8 cellular contexts compared by ENCODE assay signal in the genomic region with DNA sequence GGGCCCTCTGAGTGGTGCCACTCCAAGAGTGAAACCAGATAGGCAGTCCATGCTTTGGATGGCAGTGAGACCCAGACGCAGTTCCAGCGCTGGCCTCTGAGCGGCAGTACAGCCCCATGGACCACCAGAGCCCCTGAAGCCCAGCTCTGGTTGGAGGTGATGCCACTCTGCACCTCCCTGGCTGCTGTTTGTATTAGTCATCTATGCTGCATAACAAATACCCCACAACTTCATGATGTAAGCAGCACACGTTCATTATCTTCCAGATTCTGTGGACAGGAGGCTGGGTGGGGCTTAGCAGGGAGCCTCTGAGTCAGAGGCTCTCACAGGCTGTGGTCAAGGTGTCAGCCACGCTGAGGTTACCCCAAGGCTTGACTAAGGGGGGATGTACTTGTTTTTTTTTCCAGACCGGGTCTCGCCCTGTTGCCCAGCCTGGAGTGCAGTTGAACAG. TPM values are rescaled to one million over a fixed set of nuclear protein-coding genes. Genes with fewer than 3 reads are reported as not detected.
A peak's percentile ranks its signal among the peaks of the same experiment; 100 is the strongest.
DNase-seq lines count a peak whose midpoint lies in the region; ATAC-seq lines count a peak whose summit lies in the region.

No MANE protein-coding gene starts in this region.

- no peak overlapping the region for H3K4me3 Mint-ChIP-seq in stimulated activated memory B cell treated with anti-CD40 and anti-IgM and Interleukin-4, amounts not matched to agents 10 μg/mL and 1 μg/mL and 100 μg/mL, for 72 hours

- H3K27ac Mint-ChIP-seq in stimulated activated memory B cell treated with anti-CD40 and anti-IgM and Interleukin-4, amounts not matched to agents 10 μg/mL and 1 μg/mL and 100 μg/mL, for 72 hours: no peak overlapping the region

- H3K4me1 Mint-ChIP-seq in stimulated activated memory B cell treated with anti-CD40 and anti-IgM and Interleukin-4, amounts not matched to agents 10 μg/mL and 1 μg/mL and 100 μg/mL, for 72 hours: peaks cover 13% of the 10 kb centered on the region

- H3K9me3 Mint-ChIP-seq in stimulated activated memory B cell treated with anti-CD40 and anti-IgM and Interleukin-4, amounts not matched to agents 10 μg/mL and 1 μg/mL and 100 μg/mL, for 72 hours: no peaks in the 10 kb centered on the region

- ATAC-seq in stimulated activated memory B cell treated with anti-CD40 and anti-IgM and Interleukin-4, amounts not matched to agents 10 μg/mL and 1 μg/mL and 100 μg/mL, for 72 hours: peak; percentile 79
- no peak for ATAC-seq in GM18873 (IDR thresholded peaks at IDR 0.05; ENCODE audit: low FRiP score, unreplicated experiment)

- H3K27me3 Mint-ChIP-seq in stimulated activated memory B cell treated with anti-CD40 and anti-IgM and Interleukin-4, amounts not matched to agents 10 μg/mL and 1 μg/mL and 100 μg/mL, for 72 hours: no peaks in the 10 kb centered on the region

- DNase-seq in NCI-H2107 (lab: John Stamatoyannopoulos, UW) (peak; percentile 40), NCI-H2107 treated with DMSO at 0.1 percent for 48 hours (lab: John Stamatoyannopoulos, UW; ENCODE audit: unreplicated experiment) (no peak), NCI-H226 (peak; percentile 47), dermis blood vessel endothelial cell (peak; percentile 81), myocyte (ENCODE audit: low read depth) (peak; percentile 43)
- DNase-seq in activated CD4-positive, alpha-beta T cell treated with anti-CD3 and anti-CD28 coated beads, Interleukin-2, amount 50 U/mL, for 1 hour: peak; percentile 72

- no peaks in the 10 kb centered on the region for H3K36me3 Mint-ChIP-seq in stimulated activated memory B cell treated with anti-CD40 and anti-IgM and Interleukin-4, amounts not matched to agents 10 μg/mL and 1 μg/mL and 100 μg/mL, for 72 hours

RNA-seq across cellular contexts. Expression of gene NME4, which starts 5.1 kb away (rescaled TPM):
- 42.2 and 55.7 TPM in 2 replicates for total RNA-seq in dermis blood vessel endothelial cell
- total RNA-seq in myocyte: 50.3 and 59.1 TPM in 2 replicates
- 219 TPM for polyA plus RNA-seq in myocyte (2012)

RNA-seq across cellular contexts. Expression of gene DECR2, which starts 9.8 kb away (rescaled TPM):
- 13.4 and 17.5 TPM in 2 replicates for total RNA-seq in dermis blood vessel endothelial cell
- 27.1 and 28.6 TPM in 2 replicates for total RNA-seq in myocyte
- 20.8 TPM for polyA plus RNA-seq in myocyte (2012)

RNA-seq across cellular contexts. Expression of gene PGAP6, which starts 10.1 kb away (rescaled TPM):
- total RNA-seq in dermis blood vessel endothelial cell (98.2 and 132 TPM in 2 replicates), myocyte (48.1 and 53.4 TPM in 2 replicates)
- 119 TPM for polyA plus RNA-seq in myocyte (2012)

RNA-seq across cellular contexts. Expression of gene MRPL28, which starts 21.6 kb away (rescaled TPM):
- 85.9 and 103 TPM in 2 replicates for total RNA-seq in dermis blood vessel endothelial cell
- total RNA-seq in myocyte: 103 and 112 TPM in 2 replicates
- polyA plus RNA-seq in myocyte (2012): 110 TPM

RNA-seq across cellular contexts. Expression of gene RAB11FIP3, which starts 33.5 kb away (rescaled TPM):
- total RNA-seq in dermis blood vessel endothelial cell (34.9 and 46.8 TPM in 2 replicates), myocyte (114 and 126 TPM in 2 replicates)
- polyA plus RNA-seq in myocyte (2012): 71.0 TPM
